1 cellular context compared by ENCODE assay signal in genomic region chr2:67446504-67446911, GRCh38.
A peak's percentile ranks its signal among the peaks of the same experiment; 100 is the strongest.
TF ChIP-seq lines count a peak whose summit lies in the region.

No MANE protein-coding gene starts in this region.

TF ChIP-seq in HEK293, 187 proteins besides CTCF, POLR2A, EP300 and RAD21 (continued from another document):
- TF ChIP-seq, protein P1, sequence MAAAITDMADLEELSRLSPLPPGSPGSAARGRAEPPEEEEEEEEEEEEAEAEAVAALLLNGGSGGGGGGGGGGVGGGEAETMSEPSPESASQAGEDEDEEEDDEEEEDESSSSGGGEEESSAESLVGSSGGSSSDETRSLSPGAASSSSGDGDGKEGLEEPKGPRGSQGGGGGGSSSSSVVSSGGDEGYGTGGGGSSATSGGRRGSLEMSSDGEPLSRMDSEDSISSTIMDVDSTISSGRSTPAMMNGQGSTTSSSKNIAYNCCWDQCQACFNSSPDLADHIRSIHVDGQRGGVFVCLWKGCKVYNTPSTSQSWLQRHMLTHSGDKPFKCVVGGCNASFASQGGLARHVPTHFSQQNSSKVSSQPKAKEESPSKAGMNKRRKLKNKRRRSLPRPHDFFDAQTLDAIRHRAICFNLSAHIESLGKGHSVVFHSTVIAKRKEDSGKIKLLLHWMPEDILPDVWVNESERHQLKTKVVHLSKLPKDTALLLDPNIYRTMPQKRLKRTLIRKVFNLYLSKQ (tag by site-specific recombination; IDR thresholded peaks at IDR 0.05; ENCODE audit: borderline replicate concordance): no peak
- no peak for TF ChIP-seq ZNF48 (tag by site-specific recombination; IDR thresholded peaks at IDR 0.05)
- TF ChIP-seq ZNF639 (tag by site-specific recombination; IDR thresholded peaks at IDR 0.05): 0 out of 2 replicates have a peak, but pooled peaks have one; percentile 24
- TF ChIP-seq KLF16 (tag by site-specific recombination; IDR thresholded peaks at IDR 0.05): peak; percentile 14; the same call in 1 of the 2 replicates
- TF ChIP-seq SP3 (tag by site-specific recombination; IDR thresholded peaks at IDR 0.05): peak; percentile 23; the same call in 1 of the 2 replicates
- TF ChIP-seq, protein P2, sequence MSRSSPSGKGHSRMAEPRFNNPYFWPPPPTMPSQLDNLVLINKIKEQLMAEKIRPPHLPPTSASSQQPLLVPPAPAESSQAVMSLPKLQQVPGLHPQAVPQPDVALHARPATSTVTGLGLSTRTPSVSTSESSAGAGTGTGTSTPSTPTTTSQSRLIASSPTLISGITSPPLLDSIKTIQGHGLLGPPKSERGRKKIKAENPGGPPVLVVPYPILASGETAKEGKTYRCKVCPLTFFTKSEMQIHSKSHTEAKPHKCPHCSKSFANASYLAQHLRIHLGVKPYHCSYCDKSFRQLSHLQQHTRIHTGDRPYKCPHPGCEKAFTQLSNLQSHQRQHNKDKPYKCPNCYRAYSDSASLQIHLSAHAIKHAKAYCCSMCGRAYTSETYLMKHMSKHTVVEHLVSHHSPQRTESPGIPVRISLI (tag by site-specific recombination; IDR thresholded peaks at IDR 0.05): 0 out of 2 replicates have a peak, but pooled peaks have one; percentile 48
- peak; percentile 46 for TF ChIP-seq FEZF1 (tag by site-specific recombination; IDR thresholded peaks at IDR 0.05)
- TF ChIP-seq ZFP3 (tag by site-specific recombination; IDR thresholded peaks at IDR 0.05; ENCODE audit: low read depth): no peak
- TF ChIP-seq KLF1 (tag by site-specific recombination; IDR thresholded peaks at IDR 0.05): 0 out of 2 replicates have a peak, but pooled peaks have one; percentile 20
- TF ChIP-seq ZFHX2 (tag by site-specific recombination; conservative IDR thresholded peaks at IDR 0.05): no peak
- peak; percentile 48; the same call in 1 of the 2 replicates for TF ChIP-seq ZBTB17 (tag by site-specific recombination; IDR thresholded peaks at IDR 0.05)
- TF ChIP-seq, protein P3, sequence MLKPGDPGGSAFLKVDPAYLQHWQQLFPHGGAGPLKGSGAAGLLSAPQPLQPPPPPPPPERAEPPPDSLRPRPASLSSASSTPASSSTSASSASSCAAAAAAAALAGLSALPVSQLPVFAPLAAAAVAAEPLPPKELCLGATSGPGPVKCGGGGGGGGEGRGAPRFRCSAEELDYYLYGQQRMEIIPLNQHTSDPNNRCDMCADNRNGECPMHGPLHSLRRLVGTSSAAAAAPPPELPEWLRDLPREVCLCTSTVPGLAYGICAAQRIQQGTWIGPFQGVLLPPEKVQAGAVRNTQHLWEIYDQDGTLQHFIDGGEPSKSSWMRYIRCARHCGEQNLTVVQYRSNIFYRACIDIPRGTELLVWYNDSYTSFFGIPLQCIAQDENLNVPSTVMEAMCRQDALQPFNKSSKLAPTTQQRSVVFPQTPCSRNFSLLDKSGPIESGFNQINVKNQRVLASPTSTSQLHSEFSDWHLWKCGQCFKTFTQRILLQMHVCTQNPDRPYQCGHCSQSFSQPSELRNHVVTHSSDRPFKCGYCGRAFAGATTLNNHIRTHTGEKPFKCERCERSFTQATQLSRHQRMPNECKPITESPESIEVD (tag by site-specific recombination; IDR thresholded peaks at IDR 0.05): peak; percentile 94
- TF ChIP-seq PRDM1 (tag by site-specific recombination; IDR thresholded peaks at IDR 0.05): 0 out of 2 replicates have a peak, but pooled peaks have one; percentile 25
